Comparison of ENCODE assay signal across 18 cellular contexts in genomic region chr20:17601957-17602356, GRCh38.
A peak's percentile ranks its signal among the peaks of the same experiment; 100 is the strongest.
DNase-seq lines count a peak whose midpoint lies in the region.
"Had no signal": no experiment of that assay in that cellular context is flagged by ENCODE, and none has a peak within 500 bp of the region (broad histone marks: within the 10 kb centered on the region; RNA-seq: fewer than 3 reads in every experiment).

No MANE protein-coding gene starts in this region.

- peaks cover 31% of the 10 kb centered on the region for H3K4me1 ChIP-seq in ES-I3 (ENCODE audit: insufficient read depth, low read length)
- peaks cover 16% of the 10 kb centered on the region for H3K4me1 ChIP-seq in iPS-15b (ENCODE audit: control insufficient read depth, insufficient read depth, low read length)
- H3K4me1 ChIP-seq in rectal smooth muscle tissue (ENCODE audit: control insufficient read depth, insufficient read depth, low read length), result peaks cover 26% of the 10 kb centered on the region
- H3K4me1 ChIP-seq: SJSA1 had no signal

- H3K4me3 ChIP-seq in iPS-15b (ENCODE audit: low read depth, low read length), result peak overlapping the region; percentile 27
- no peak overlapping the region for H3K4me3 ChIP-seq in rectal smooth muscle tissue (ENCODE audit: low read length)
- H3K4me3 ChIP-seq: SJSA1 had no signal

- DNase-seq in NCI-H526 treated with DMSO at 0.1 percent for 48 hours (lab: John Stamatoyannopoulos, UW) (peak; percentile 88), NCI-H146 (lab: John Stamatoyannopoulos, UW) (no peak), OCI-M2 (lab: John Stamatoyannopoulos, UW; ENCODE audit: unreplicated experiment) (no peak), NCI-H128 (lab: John Stamatoyannopoulos, UW; ENCODE audit: unreplicated experiment) (no peak)
- DNase-seq in activated CD4-positive, alpha-beta T cell treated with anti-CD3 and anti-CD28 coated beads, Interleukin-2, amount 50 U/mL, for 48 hours, result no peak
- DNase-seq: activated CD4-positive, CD25-positive, alpha-beta regulatory T cell treated with anti-CD3 and anti-CD28 coated beads, Interleukin-2, amount 50 U/mL, for 72 hours; activated effector memory CD4-positive, alpha-beta T cell treated with anti-CD3 and anti-CD28 coated beads, Interleukin-2, amount 50 U/mL, for 16 hours; amniotic stem cell; central memory CD4-positive, alpha-beta T cell; effector memory CD4-positive, alpha-beta T cell; head of caudate nucleus; NCI-H1417; NCI-H82; retina had no signal

- H3K9ac ChIP-seq in ES-I3 (ENCODE audit: low read depth, low read length) (peak overlapping the region; percentile 14), iPS-15b (ENCODE audit: low read depth, low read length) (no peak overlapping the region), rectal smooth muscle tissue (ENCODE audit: low read length) (no peak overlapping the region)

- H3K27ac ChIP-seq in rectal smooth muscle tissue (ENCODE audit: low read depth, low read length), result peak overlapping the region; percentile 4
- H3K27ac ChIP-seq: SJSA1 had no signal

- H3K36me3 ChIP-seq in ES-I3 (ENCODE audit: insufficient read depth, low read length), result peaks cover 4% of the 10 kb centered on the region
- H3K36me3 ChIP-seq in iPS-15b (ENCODE audit: control insufficient read depth, insufficient read depth, low read length), result no peaks in the 10 kb centered on the region
- no peaks in the 10 kb centered on the region for H3K36me3 ChIP-seq in rectal smooth muscle tissue (ENCODE audit: control insufficient read depth, insufficient read depth, low read length)

- H3K9me3 ChIP-seq in ES-I3 (ENCODE audit: control insufficient read depth, insufficient read depth, low read length) (peaks cover 2% of the 10 kb centered on the region; the same call in 1 of the 2 replicates), iPS-15b (ENCODE audit: control insufficient read depth, insufficient read depth, low read length) (no peaks in the 10 kb centered on the region)
- H3K9me3 ChIP-seq: SJSA1 had no signal

- H3K27me3 ChIP-seq in iPS-15b (ENCODE audit: control insufficient read depth, insufficient read depth, low read length), result no peaks in the 10 kb centered on the region
- H3K27me3 ChIP-seq in rectal smooth muscle tissue (ENCODE audit: control insufficient read depth, insufficient read depth, low read length), result no peaks in the 10 kb centered on the region
- H3K27me3 ChIP-seq: SJSA1 had no signal
